Comparison of ENCODE assay signal across 1 cellular context in the genomic region with DNA sequence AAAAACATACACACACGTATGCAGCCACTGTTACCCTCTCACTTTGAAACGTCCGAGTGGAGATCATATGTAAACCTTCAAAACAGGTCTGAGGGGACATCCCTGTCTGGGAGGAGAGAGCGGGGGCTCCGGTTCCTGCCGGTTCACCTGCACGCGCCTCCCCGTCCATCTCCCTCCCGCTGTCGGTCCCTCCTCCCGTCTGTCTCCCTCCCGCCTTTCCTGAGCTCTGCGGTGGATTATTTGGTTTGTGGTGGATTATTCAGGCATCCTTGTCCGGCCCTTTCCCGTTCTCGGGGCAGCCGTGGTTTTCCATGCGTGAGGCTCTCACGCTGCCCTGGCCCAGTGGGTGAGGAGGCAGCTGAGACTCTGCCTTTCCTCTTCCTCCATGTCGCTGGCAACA.
TF ChIP-seq lines count a peak whose summit lies in the region.

No MANE protein-coding gene starts in this region.

TF ChIP-seq in GM23338, 12 proteins besides CTCF, POLR2A, EP300 and RAD21 (continued from another document):
- TF ChIP-seq, protein P1, sequence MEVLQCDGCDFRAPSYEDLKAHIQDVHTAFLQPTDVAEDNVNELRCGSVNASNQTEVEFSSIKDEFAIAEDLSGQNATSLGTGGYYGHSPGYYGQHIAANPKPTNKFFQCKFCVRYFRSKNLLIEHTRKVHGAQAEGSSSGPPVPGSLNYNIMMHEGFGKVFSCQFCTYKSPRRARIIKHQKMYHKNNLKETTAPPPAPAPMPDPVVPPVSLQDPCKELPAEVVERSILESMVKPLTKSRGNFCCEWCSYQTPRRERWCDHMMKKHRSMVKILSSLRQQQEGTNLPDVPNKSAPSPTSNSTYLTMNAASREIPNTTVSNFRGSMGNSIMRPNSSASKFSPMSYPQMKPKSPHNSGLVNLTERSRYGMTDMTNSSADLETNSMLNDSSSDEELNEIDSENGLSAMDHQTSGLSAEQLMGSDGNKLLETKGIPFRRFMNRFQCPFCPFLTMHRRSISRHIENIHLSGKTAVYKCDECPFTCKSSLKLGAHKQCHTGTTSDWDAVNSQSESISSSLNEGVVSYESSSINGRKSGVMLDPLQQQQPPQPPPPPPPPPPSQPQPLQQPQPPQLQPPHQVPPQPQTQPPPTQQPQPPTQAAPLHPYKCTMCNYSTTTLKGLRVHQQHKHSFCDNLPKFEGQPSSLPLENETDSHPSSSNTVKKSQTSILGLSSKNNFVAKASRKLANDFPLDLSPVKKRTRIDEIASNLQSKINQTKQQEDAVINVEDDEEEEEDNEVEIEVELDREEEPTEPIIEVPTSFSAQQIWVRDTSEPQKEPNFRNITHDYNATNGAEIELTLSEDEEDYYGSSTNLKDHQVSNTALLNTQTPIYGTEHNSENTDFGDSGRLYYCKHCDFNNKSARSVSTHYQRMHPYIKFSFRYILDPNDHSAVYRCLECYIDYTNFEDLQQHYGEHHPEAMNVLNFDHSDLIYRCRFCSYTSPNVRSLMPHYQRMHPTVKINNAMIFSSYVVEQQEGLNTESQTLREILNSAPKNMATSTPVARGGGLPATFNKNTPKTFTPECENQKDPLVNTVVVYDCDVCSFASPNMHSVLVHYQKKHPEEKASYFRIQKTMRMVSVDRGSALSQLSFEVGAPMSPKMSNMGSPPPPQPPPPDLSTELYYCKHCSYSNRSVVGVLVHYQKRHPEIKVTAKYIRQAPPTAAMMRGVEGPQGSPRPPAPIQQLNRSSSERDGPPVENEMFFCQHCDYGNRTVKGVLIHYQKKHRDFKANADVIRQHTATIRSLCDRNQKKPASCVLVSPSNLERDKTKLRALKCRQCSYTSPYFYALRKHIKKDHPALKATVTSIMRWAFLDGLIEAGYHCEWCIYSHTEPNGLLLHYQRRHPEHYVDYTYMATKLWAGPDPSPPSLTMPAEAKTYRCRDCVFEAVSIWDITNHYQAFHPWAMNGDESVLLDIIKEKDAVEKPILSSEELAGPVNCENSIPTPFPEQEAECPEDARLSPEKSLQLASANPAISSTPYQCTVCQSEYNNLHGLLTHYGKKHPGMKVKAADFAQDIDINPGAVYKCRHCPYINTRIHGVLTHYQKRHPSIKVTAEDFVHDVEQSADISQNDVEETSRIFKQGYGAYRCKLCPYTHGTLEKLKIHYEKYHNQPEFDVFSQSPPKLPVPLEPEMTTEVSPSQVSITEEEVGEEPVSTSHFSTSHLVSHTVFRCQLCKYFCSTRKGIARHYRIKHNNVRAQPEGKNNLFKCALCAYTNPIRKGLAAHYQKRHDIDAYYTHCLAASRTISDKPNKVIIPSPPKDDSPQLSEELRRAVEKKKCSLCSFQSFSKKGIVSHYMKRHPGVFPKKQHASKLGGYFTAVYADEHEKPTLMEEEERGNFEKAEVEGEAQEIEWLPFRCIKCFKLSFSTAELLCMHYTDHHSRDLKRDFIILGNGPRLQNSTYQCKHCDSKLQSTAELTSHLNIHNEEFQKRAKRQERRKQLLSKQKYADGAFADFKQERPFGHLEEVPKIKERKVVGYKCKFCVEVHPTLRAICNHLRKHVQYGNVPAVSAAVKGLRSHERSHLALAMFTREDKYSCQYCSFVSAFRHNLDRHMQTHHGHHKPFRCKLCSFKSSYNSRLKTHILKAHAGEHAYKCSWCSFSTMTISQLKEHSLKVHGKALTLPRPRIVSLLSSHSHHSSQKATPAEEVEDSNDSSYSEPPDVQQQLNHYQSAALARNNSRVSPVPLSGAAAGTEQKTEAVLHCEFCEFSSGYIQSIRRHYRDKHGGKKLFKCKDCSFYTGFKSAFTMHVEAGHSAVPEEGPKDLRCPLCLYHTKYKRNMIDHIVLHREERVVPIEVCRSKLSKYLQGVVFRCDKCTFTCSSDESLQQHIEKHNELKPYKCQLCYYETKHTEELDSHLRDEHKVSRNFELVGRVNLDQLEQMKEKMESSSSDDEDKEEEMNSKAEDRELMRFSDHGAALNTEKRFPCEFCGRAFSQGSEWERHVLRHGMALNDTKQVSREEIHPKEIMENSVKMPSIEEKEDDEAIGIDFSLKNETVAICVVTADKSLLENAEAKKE (CRISPR knock-in tag; IDR thresholded peaks at IDR 0.05) = no peak
- no peak for TF ChIP-seq POLR2AphosphoS5 (IDR thresholded peaks at IDR 0.05; ENCODE audit: low read depth)
- TF ChIP-seq, protein P2, sequence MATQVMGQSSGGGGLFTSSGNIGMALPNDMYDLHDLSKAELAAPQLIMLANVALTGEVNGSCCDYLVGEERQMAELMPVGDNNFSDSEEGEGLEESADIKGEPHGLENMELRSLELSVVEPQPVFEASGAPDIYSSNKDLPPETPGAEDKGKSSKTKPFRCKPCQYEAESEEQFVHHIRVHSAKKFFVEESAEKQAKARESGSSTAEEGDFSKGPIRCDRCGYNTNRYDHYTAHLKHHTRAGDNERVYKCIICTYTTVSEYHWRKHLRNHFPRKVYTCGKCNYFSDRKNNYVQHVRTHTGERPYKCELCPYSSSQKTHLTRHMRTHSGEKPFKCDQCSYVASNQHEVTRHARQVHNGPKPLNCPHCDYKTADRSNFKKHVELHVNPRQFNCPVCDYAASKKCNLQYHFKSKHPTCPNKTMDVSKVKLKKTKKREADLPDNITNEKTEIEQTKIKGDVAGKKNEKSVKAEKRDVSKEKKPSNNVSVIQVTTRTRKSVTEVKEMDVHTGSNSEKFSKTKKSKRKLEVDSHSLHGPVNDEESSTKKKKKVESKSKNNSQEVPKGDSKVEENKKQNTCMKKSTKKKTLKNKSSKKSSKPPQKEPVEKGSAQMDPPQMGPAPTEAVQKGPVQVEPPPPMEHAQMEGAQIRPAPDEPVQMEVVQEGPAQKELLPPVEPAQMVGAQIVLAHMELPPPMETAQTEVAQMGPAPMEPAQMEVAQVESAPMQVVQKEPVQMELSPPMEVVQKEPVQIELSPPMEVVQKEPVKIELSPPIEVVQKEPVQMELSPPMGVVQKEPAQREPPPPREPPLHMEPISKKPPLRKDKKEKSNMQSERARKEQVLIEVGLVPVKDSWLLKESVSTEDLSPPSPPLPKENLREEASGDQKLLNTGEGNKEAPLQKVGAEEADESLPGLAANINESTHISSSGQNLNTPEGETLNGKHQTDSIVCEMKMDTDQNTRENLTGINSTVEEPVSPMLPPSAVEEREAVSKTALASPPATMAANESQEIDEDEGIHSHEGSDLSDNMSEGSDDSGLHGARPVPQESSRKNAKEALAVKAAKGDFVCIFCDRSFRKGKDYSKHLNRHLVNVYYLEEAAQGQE (IDR thresholded peaks at IDR 0.05; ENCODE audit: unreplicated experiment) = no peak
- no peak for TF ChIP-seq JUNB (IDR thresholded peaks at IDR 0.05; ENCODE audit: unreplicated experiment)
- TF ChIP-seq, protein P3, sequence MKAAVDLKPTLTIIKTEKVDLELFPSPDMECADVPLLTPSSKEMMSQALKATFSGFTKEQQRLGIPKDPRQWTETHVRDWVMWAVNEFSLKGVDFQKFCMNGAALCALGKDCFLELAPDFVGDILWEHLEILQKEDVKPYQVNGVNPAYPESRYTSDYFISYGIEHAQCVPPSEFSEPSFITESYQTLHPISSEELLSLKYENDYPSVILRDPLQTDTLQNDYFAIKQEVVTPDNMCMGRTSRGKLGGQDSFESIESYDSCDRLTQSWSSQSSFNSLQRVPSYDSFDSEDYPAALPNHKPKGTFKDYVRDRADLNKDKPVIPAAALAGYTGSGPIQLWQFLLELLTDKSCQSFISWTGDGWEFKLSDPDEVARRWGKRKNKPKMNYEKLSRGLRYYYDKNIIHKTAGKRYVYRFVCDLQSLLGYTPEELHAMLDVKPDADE (IDR thresholded peaks at IDR 0.05) = no peak
